17 cellular contexts compared by ENCODE assay signal in genomic region chr5:144207875-144208444, GRCh38. TPM values are rescaled to one million over a fixed set of nuclear protein-coding genes. Genes with fewer than 3 reads are reported as not detected.
DNase-seq lines count a peak whose midpoint lies in the region; ATAC-seq and TF ChIP-seq lines count a peak whose summit lies in the region.
"Had no signal": no experiment of that assay in that cellular context is flagged by ENCODE, and none has a peak within 500 bp of the region (broad histone marks: within the 10 kb centered on the region; RNA-seq: fewer than 3 reads in every experiment).

No MANE protein-coding gene starts in this region.

- DNase-seq in HFFc6 (no peak), NCI-H345 treated with DMSO at 0.1 percent for 48 hours (lab: John Stamatoyannopoulos, UW; ENCODE audit: unreplicated experiment) (peak; percentile 66), dedifferentiated amniotic fluid mesenchymal stem cell (ENCODE audit: extremely low spot score) (peak; percentile 33), osteoblast (ENCODE audit: insufficient read length, low spot score, missing footprints) (no peak), SIG-M5 treated with dmso at 0.1 percent for 504 hours (lab: John Stamatoyannopoulos, UW; ENCODE audit: unreplicated experiment) (no peak), left lung (no peak)
- DNase-seq: C1 segment of cervical spinal cord; central memory CD4-positive, alpha-beta T cell; mesendoderm; NCI-H187 treated with DMSO at 0.1 percent for 48 hours; small intestine; stomach had no signal

- no peaks in the 10 kb centered on the region for H3K79me2 ChIP-seq in osteoblast (ENCODE audit: insufficient read depth, low read length)

- H3K9me3 ChIP-seq in osteoblast (ENCODE audit: low read depth, low read length): no peaks in the 10 kb centered on the region
- no peaks in the 10 kb centered on the region for H3K9me3 ChIP-seq in left lung
- H3K9me3 ChIP-seq: stomach, vagina had no signal

- H3K4me3 ChIP-seq in osteoblast (ENCODE audit: insufficient read depth, low read length) (peak overlapping the region; percentile 54), left lung (no peak overlapping the region)
- H3K4me3 ChIP-seq: K562, stomach, vagina had no signal

- no peaks in the 10 kb centered on the region for H3K36me3 Mint-ChIP-seq in HFFc6 (ENCODE audit: low read depth)
- H3K36me3 Mint-ChIP-seq: activated naive CD4-positive, alpha-beta T cell treated with anti-CD3 and anti-CD28 coated beads, Interleukin-2, amount 50 U/mL, for 72 hours had no signal

- peak overlapping the region; percentile 38 for H3K4me2 ChIP-seq in osteoblast (ENCODE audit: insufficient read depth, low read length)

- no peaks in the 10 kb centered on the region for H4K20me1 ChIP-seq in osteoblast (ENCODE audit: insufficient read depth, low read length)

- no peak overlapping the region for H3K27ac Mint-ChIP-seq in HFFc6
- H3K27ac Mint-ChIP-seq: activated naive CD4-positive, alpha-beta T cell treated with anti-CD3 and anti-CD28 coated beads, Interleukin-2, amount 50 U/mL, for 72 hours had no signal

- no peaks in the 10 kb centered on the region for H3K27me3 Mint-ChIP-seq in HFFc6 (ENCODE audit: insufficient read depth)

- no peaks in the 10 kb centered on the region for H3K9me3 Mint-ChIP-seq in HFFc6
- H3K9me3 Mint-ChIP-seq: activated naive CD4-positive, alpha-beta T cell treated with anti-CD3 and anti-CD28 coated beads, Interleukin-2, amount 50 U/mL, for 72 hours had no signal

- peak overlapping the region; percentile 77 for H3K4me3 Mint-ChIP-seq in HFFc6

- no peaks in the 10 kb centered on the region for H3K36me3 ChIP-seq in osteoblast (ENCODE audit: insufficient read depth, low read length)
- no peaks in the 10 kb centered on the region for H3K36me3 ChIP-seq in left lung
- H3K36me3 ChIP-seq: stomach, vagina had no signal

- H3K4me1 ChIP-seq in osteoblast (ENCODE audit: insufficient read depth, low read length): peaks cover 16% of the 10 kb centered on the region
- H3K4me1 ChIP-seq in left lung: no peaks in the 10 kb centered on the region

- H3K27me3 ChIP-seq in osteoblast (ENCODE audit: insufficient read depth, low read length): no peaks in the 10 kb centered on the region
- H3K27me3 ChIP-seq in left lung: peaks cover 25 to 59% of the 10 kb centered on the region in 2 donors

- ATAC-seq in left lung: no peak
- ATAC-seq in HG02588 (IDR thresholded peaks at IDR 0.05; ENCODE audit: unreplicated experiment): no peak
- ATAC-seq: activated naive CD4-positive, alpha-beta T cell treated with anti-CD3 and anti-CD28 coated beads, Interleukin-2, amount 50 U/mL, for 72 hours; K562 had no signal

- TF ChIP-seq CTCF in HFFc6 (IDR thresholded peaks at IDR 0.05): 0 out of 2 replicates have a peak, but pooled peaks have one; percentile 20
- TF ChIP-seq CTCF in osteoblast (IDR thresholded peaks at IDR 0.05; ENCODE audit: extremely low read depth, low read depth, low read length): no peak
- TF ChIP-seq CTCF in left lung (IDR thresholded peaks at IDR 0.05): no peak

- no peak overlapping the region for H3K27ac ChIP-seq in osteoblast (ENCODE audit: low read depth, low read length)
- H3K27ac ChIP-seq in left lung: no peak overlapping the region
- H3K27ac ChIP-seq: stomach, vagina had no signal

- intact Hi-C loops in left lung (cut with DNase I): no loop called here

- H3K4me1 Mint-ChIP-seq in HFFc6 (ENCODE audit: low read depth): peaks cover 43% of the 10 kb centered on the region

- no peak overlapping the region for H2AFZ ChIP-seq in osteoblast (ENCODE audit: low read length)

RNA-seq across cellular contexts. Expression of gene KCTD16, which starts 37.3 kb away (rescaled TPM):
- 1 to 10 TPM; 1.5 to 3.6 (median 3.0) TPM for total RNA-seq in HFFc6 (2021; fragmentation: NEBNext Ultra II Directional; extraction: Animal tissue kit (Norgen Biotek cat#: 25700))
- 1.5 and 3.6 TPM in 2 replicates for total RNA-seq in osteoblast
- under 1 TPM; 0.60 to 0.73 TPM for total RNA-seq in left lung
- total RNA-seq: T-helper 2 cell treated with Interferon-gamma antibody and Interleukin-4, amounts not matched to agents 100 ng/mL and 5 ng/mL, for 36 hours had no signal

RNA-seq across cellular contexts. Expression of gene YIPF5, which starts 37.5 kb away (rescaled TPM):
- total RNA-seq in HFFc6 (2021; fragmentation: NEBNext Ultra II Directional; extraction: Animal tissue kit (Norgen Biotek cat#: 25700)): 100 to 1,000 TPM; 147 to 170 (median 166) TPM
- 99.5 and 111 TPM in 2 replicates for total RNA-seq in osteoblast
- 10 to 100 TPM; 63.4 to 67.2 TPM for total RNA-seq in left lung

Comparison
In these comparisons a context has a peak if more than half of its experiments do, and no peak if none do; other contexts are left out.
1. DNase-seq: peak in NCI-H345 treated with DMSO at 0.1 percent for 48 hours (single experiment) and dedifferentiated amniotic fluid mesenchymal stem cell (single experiment); none in HFFc6 (single experiment), osteoblast (single experiment), SIG-M5 treated with dmso at 0.1 percent for 504 hours (single experiment) and left lung (0 of 2).